ENCODE assay signal across 8 cellular contexts in the genomic region with DNA sequence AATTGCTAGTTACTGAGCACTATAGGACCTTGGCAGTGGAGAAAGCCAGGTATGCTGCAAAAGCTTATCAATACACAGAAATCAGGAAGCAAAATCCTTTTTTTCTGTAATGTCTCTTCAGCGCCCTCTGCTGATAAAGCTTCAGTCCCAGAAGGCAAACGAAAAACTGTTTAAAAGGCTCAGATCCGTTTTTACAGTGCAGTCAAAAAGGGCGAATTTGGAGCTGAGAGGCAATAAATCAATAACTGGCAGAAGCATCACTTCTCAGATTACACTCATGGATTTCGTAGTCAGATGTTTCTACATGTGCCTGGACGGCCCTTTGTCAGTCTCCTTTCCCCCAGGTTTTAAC. TPM values are rescaled to one million over a fixed set of nuclear protein-coding genes. Genes with fewer than 3 reads are reported as not detected.
DNase-seq lines count a peak whose midpoint lies in the region; ATAC-seq, FAIRE-seq and TF ChIP-seq lines count a peak whose summit lies in the region.

No MANE protein-coding gene starts in this region.

- CTCF ChIA-PET in CD8-positive, alpha-beta memory T cell (lab: Charles Lee): interaction anchor here (0.9 to 2.3 kb wide), 6 partner anchors 7 to 368 kb away, joined by 3 to 11 read pairs (median 4); no protein-coding TSS in a partner anchor

- no peaks in the 10 kb centered on the region for H3K9me3 ChIP-seq in CD8-positive, alpha-beta memory T cell (ENCODE audit: low read length)
- peaks cover 0 to 4% of the 10 kb centered on the region in 2 donors for H3K9me3 ChIP-seq in ascending aorta

- H3K4me1 ChIP-seq in CD8-positive, alpha-beta memory T cell (ENCODE audit: insufficient read depth, low read length): peaks cover 16% of the 10 kb centered on the region
- H3K4me1 ChIP-seq in ascending aorta: peaks cover 6 to 9% of the 10 kb centered on the region in 2 donors

- no peak for ATAC-seq in GM21381 (IDR thresholded peaks at IDR 0.05; ENCODE audit: unreplicated experiment)

- DNase-seq in CD8-positive, alpha-beta memory T cell: no peak
- DNase-seq in H54 (ENCODE audit: insufficient read length, low spot score) (no peak), NCI-H446 (lab: John Stamatoyannopoulos, UW) (peak; percentile 69 to 81), ascending aorta (ENCODE audit: low spot score in 2 of 2) (no peak), kidney glomerular epithelial cell (lab: John Stamatoyannopoulos, UW) (peak; percentile 59)
- no peak for DNase-seq in activated effector memory CD4-positive, alpha-beta T cell treated with Interleukin-2 at 50 U/mL for 16 hours

- H3K27ac ChIP-seq in CD8-positive, alpha-beta memory T cell (ENCODE audit: low read depth, low read length): peak overlapping the region; percentile 90
- peak overlapping the region; percentile 99 to 100 for H3K27ac ChIP-seq in ascending aorta

- no peaks in the 10 kb centered on the region for H3K27me3 ChIP-seq in CD8-positive, alpha-beta memory T cell (ENCODE audit: insufficient read depth, low read length, poor library complexity, severe bottlenecking)
- no peaks in the 10 kb centered on the region for H3K27me3 ChIP-seq in ascending aorta

- TF ChIP-seq POLR2A in H54 (IDR thresholded peaks at IDR 0.05; ENCODE audit: low read depth, low read length): no peak

- peaks cover 2 to 5% of the 10 kb centered on the region in 2 donors for H3K27me3 Mint-ChIP-seq in CD8-positive, alpha-beta memory T cell
- H3K27me3 Mint-ChIP-seq in stimulated activated naive CD8-positive, alpha-beta T cell treated with anti-CD3 and anti-CD28 coated beads, Interleukin-15, Interleukin-2, amounts not matched to agents 100 ng/mL and 50 ng/mL, for 24 hours: no peaks in the 10 kb centered on the region

- peak overlapping the region; percentile 79 for H3K4me3 ChIP-seq in CD8-positive, alpha-beta memory T cell (ENCODE audit: low read length)
- H3K4me3 ChIP-seq in ascending aorta: peak overlapping the region; percentile 87 to 98

- peak overlapping the region; percentile 84 to 96 (median 91) for H3K4me3 Mint-ChIP-seq in CD8-positive, alpha-beta memory T cell
- peak overlapping the region; percentile 86 for H3K4me3 Mint-ChIP-seq in stimulated activated naive CD8-positive, alpha-beta T cell treated with anti-CD3 and anti-CD28 coated beads, Interleukin-15, Interleukin-2, amounts not matched to agents 100 ng/mL and 50 ng/mL, for 24 hours

- peaks cover 29 to 37% (median 32%) of the 10 kb centered on the region in 3 donors for H3K4me1 Mint-ChIP-seq in CD8-positive, alpha-beta memory T cell
- peaks cover 35% of the 10 kb centered on the region for H3K4me1 Mint-ChIP-seq in stimulated activated naive CD8-positive, alpha-beta T cell treated with anti-CD3 and anti-CD28 coated beads, Interleukin-15, Interleukin-2, amounts not matched to agents 100 ng/mL and 50 ng/mL, for 24 hours (ENCODE audit: low read depth)

- intact Hi-C loops in ascending aorta (cut with DNase I): loop anchor here (5.0 kb wide), 1 partner anchor 299 kb away; no protein-coding TSS in a partner anchor

- H3K36me3 ChIP-seq in CD8-positive, alpha-beta memory T cell (ENCODE audit: insufficient read depth, low read length): no peaks in the 10 kb centered on the region
- H3K36me3 ChIP-seq in ascending aorta: no peaks in the 10 kb centered on the region

- FAIRE-seq in H54 (lab: Jason Lieb, UNC): peak; percentile 6

- H3K9me3 Mint-ChIP-seq in CD8-positive, alpha-beta memory T cell: peaks cover 0 to 5% (median 3%) of the 10 kb centered on the region in 5 donors
- no peaks in the 10 kb centered on the region for H3K9me3 Mint-ChIP-seq in stimulated activated naive CD8-positive, alpha-beta T cell treated with anti-CD3 and anti-CD28 coated beads, Interleukin-15, Interleukin-2, amounts not matched to agents 100 ng/mL and 50 ng/mL, for 24 hours

- peak overlapping the region; percentile 91 to 99 (median 96) for H3K27ac Mint-ChIP-seq in CD8-positive, alpha-beta memory T cell
- peak overlapping the region; percentile 93 for H3K27ac Mint-ChIP-seq in stimulated activated naive CD8-positive, alpha-beta T cell treated with anti-CD3 and anti-CD28 coated beads, Interleukin-15, Interleukin-2, amounts not matched to agents 100 ng/mL and 50 ng/mL, for 24 hours

- POLR2A ChIA-PET in CD8-positive, alpha-beta memory T cell (lab: Charles Lee): interaction anchor here (1.9 to 3.8 kb wide), 3 partner anchors 279 to 1307 kb away, joined by 6 to 19 read pairs (median 13); partner anchors contain the start of genes FBXL17 and PJA2

- H3K36me3 Mint-ChIP-seq in CD8-positive, alpha-beta memory T cell: peaks cover 0 to 9% (median 0%) of the 10 kb centered on the region in 3 donors
- peaks cover 14% of the 10 kb centered on the region for H3K36me3 Mint-ChIP-seq in stimulated activated naive CD8-positive, alpha-beta T cell treated with anti-CD3 and anti-CD28 coated beads, Interleukin-15, Interleukin-2, amounts not matched to agents 100 ng/mL and 50 ng/mL, for 24 hours (ENCODE audit: low read depth)

- peak in 2 of 3 experiments; percentile 19 to 35 for TF ChIP-seq CTCF in ascending aorta (IDR thresholded peaks at IDR 0.05)

RNA-seq across cellular contexts. Expression of gene MAN2A1, which starts 1.1 kb away (rescaled TPM):
- total RNA-seq in CD8-positive, alpha-beta memory T cell: 10 to 100 TPM; 28.1 to 30.8 TPM
- 28.9 TPM for polyA plus RNA-seq in CD8-positive, alpha-beta memory T cell
- 37.0 TPM for total RNA-seq in ascending aorta

Comparison
In these comparisons a context has a peak if more than half of its experiments do, and no peak if none do; other contexts are left out.
1. DNase-seq: peak in NCI-H446 (2 of 2) and kidney glomerular epithelial cell (single experiment); none in CD8-positive, alpha-beta memory T cell (0 of 5), H54 (single experiment), ascending aorta (0 of 2) and activated effector memory CD4-positive, alpha-beta T cell treated with Interleukin-2 at 50 U/mL for 16 hours (single experiment).